In genomic region chr2:88748005-88748404, GRCh38 we compare ENCODE assay signal across 21 cellular contexts. TPM values are rescaled to one million over a fixed set of nuclear protein-coding genes. Genes with fewer than 3 reads are reported as not detected.
A peak's percentile ranks its signal among the peaks of the same experiment; 100 is the strongest.
DNase-seq lines count a peak whose midpoint lies in the region; ATAC-seq and TF ChIP-seq lines count a peak whose summit lies in the region.
"Had no signal": no experiment of that assay in that cellular context is flagged by ENCODE, and none has a peak within 500 bp of the region (broad histone marks: within the 10 kb centered on the region; RNA-seq: fewer than 3 reads in every experiment).

No MANE protein-coding gene starts in this region.

- ATAC-seq in activated T-cell treated with anti-CD3 and anti-CD28 coated beads, Interleukin-2, amount 50 U/mL, for 72 hours (replicated peaks in 1 of 2), result no peak
- ATAC-seq in activated T-cell treated with anti-CD3 and anti-CD28 coated beads, Interleukin-2, amount 50 U/mL, for 4 hours, result no peak
- peak; percentile 85 for ATAC-seq in esophagus mucosa
- ATAC-seq: A549, GM12878, HCT116, PC-3 had no signal

- CTCF ChIA-PET in OCI-LY7 (lab: Charles Lee; ENCODE audit: unreplicated experiment), result no interaction called here

- peaks cover 30 to 72% of the 10 kb centered on the region in 2 donors for H3K36me3 Mint-ChIP-seq in activated T-cell treated with anti-CD3 and anti-CD28 coated beads, Interleukin-2, amount 50 U/mL, for 72 hours (ENCODE audit: insufficient read depth in 2 of 2)
- peaks cover 83% of the 10 kb centered on the region for H3K36me3 Mint-ChIP-seq in activated T-cell treated with anti-CD3 and anti-CD28 coated beads, Interleukin-2, amount 50 U/mL, for 4 hours (ENCODE audit: insufficient read depth)
- H3K36me3 Mint-ChIP-seq in type B pancreatic cell, result peaks cover 74% of the 10 kb centered on the region

- intact Hi-C loops in OCI-LY7 (cut with micrococcal nuclease; ENCODE audit: unreplicated experiment), result no loop called here

- no peak overlapping the region for H3K9ac ChIP-seq in smooth muscle cell (ENCODE audit: low read depth)
- H3K9ac ChIP-seq: GM23248 had no signal

- H3K4me3 Mint-ChIP-seq in activated T-cell treated with anti-CD3 and anti-CD28 coated beads, Interleukin-2, amount 50 U/mL, for 72 hours, result no peak overlapping the region
- H3K4me3 Mint-ChIP-seq in activated T-cell treated with anti-CD3 and anti-CD28 coated beads, Interleukin-2, amount 50 U/mL, for 4 hours, result no peak overlapping the region
- H3K4me3 Mint-ChIP-seq in type B pancreatic cell, result no peak overlapping the region
- H3K4me3 Mint-ChIP-seq: CD14-positive monocyte had no signal

- H3K27ac Mint-ChIP-seq in activated T-cell treated with anti-CD3 and anti-CD28 coated beads, Interleukin-2, amount 50 U/mL, for 72 hours, result peak overlapping the region; percentile 63
- H3K27ac Mint-ChIP-seq in type B pancreatic cell, result peak overlapping the region; percentile 25
- H3K27ac Mint-ChIP-seq: CD14-positive monocyte had no signal

- H3F3A ChIP-seq in smooth muscle cell (ENCODE audit: low read depth), result no peaks in the 10 kb centered on the region

- H3K4me2 ChIP-seq in OCI-LY7 (ENCODE audit: low read length), result peak overlapping the region; percentile 63
- no peak overlapping the region for H3K4me2 ChIP-seq in smooth muscle cell
- H3K4me2 ChIP-seq: A549 had no signal

- peaks cover 53% of the 10 kb centered on the region for H3K4me1 Mint-ChIP-seq in activated T-cell treated with anti-CD3 and anti-CD28 coated beads, Interleukin-2, amount 50 U/mL, for 72 hours (ENCODE audit: low read depth)
- peaks cover 39% of the 10 kb centered on the region for H3K4me1 Mint-ChIP-seq in activated T-cell treated with anti-CD3 and anti-CD28 coated beads, Interleukin-2, amount 50 U/mL, for 4 hours (ENCODE audit: low read depth)
- H3K4me1 Mint-ChIP-seq in type B pancreatic cell (ENCODE audit: unreplicated experiment), result no peaks in the 10 kb centered on the region
- H3K4me1 Mint-ChIP-seq: CD14-positive monocyte had no signal

- no TSS peak for BruUV-seq in OCI-LY7 (replicated peaks; lab: Mats Ljungman, UMichigan)

- POLR2A ChIA-PET in OCI-LY7 (lab: Charles Lee), result interaction anchor here (1.2 to 12.3 kb wide), 8 partner anchors 10 to 136 kb away, joined by 3 to 517 read pairs (median 6); no protein-coding TSS in a partner anchor

- H4K20me1 ChIP-seq in OCI-LY7 (ENCODE audit: insufficient read depth, low read length), result no peaks in the 10 kb centered on the region
- no peaks in the 10 kb centered on the region for H4K20me1 ChIP-seq in smooth muscle cell (ENCODE audit: low read depth)

- peaks cover 7 to 15% of the 10 kb centered on the region in 2 donors for H3K9me3 Mint-ChIP-seq in activated T-cell treated with anti-CD3 and anti-CD28 coated beads, Interleukin-2, amount 50 U/mL, for 72 hours
- H3K9me3 Mint-ChIP-seq in activated T-cell treated with anti-CD3 and anti-CD28 coated beads, Interleukin-2, amount 50 U/mL, for 4 hours, result peaks cover 21% of the 10 kb centered on the region
- peaks cover 16% of the 10 kb centered on the region for H3K9me3 Mint-ChIP-seq in type B pancreatic cell

- peak overlapping the region; percentile 96 for H3K27ac ChIP-seq in OCI-LY7 (ENCODE audit: low read depth, low read length, poor library complexity, severe bottlenecking)
- H3K27ac ChIP-seq in smooth muscle cell (ENCODE audit: low read depth), result no peak overlapping the region
- H3K27ac ChIP-seq: A549, GM23248 had no signal

- H3K4me1 ChIP-seq in OCI-LY7 (ENCODE audit: insufficient read depth, low read length, poor library complexity, severe bottlenecking), result peaks cover 63% of the 10 kb centered on the region
- H3K4me1 ChIP-seq in smooth muscle cell (ENCODE audit: low read depth), result no peaks in the 10 kb centered on the region
- H3K4me1 ChIP-seq: A549 had no signal

- H3K79me2 ChIP-seq in OCI-LY7 (ENCODE audit: insufficient read depth, low read depth, low read length), result peaks cover 47% of the 10 kb centered on the region; the same call in 1 of the 2 replicates
- H3K79me2 ChIP-seq in smooth muscle cell (ENCODE audit: low read depth), result no peaks in the 10 kb centered on the region

- H3K9me3 ChIP-seq in OCI-LY7 (ENCODE audit: low read length) (peaks cover 44% of the 10 kb centered on the region), smooth muscle cell (replicated peaks; ENCODE audit: low read depth) (peaks cover 10% of the 10 kb centered on the region)
- H3K9me3 ChIP-seq: A549 had no signal

- no peak for DNase-seq in activated T-cell treated with anti-CD3 and anti-CD28 coated beads, Interleukin-2, amount 50 U/mL, for 72 hours
- DNase-seq in activated T-cell treated with anti-CD3 and anti-CD28 coated beads, Interleukin-2, amount 50 U/mL, for 4 hours, result no peak
- peak; percentile 61 for DNase-seq in OCI-LY7 (ENCODE audit: low spot score)
- DNase-seq in type B pancreatic cell (ENCODE audit: extremely low spot score, unreplicated experiment), result no peak
- DNase-seq in activated effector memory CD4-positive, alpha-beta T cell treated with Interleukin-2 at 50 U/mL for 16 hours, result no peak
- DNase-seq in 8988T, result no peak
- DNase-seq in smooth muscle cell (lab: John Stamatoyannopoulos, UW; ENCODE audit: unreplicated experiment), result no peak
- DNase-seq: DMS79, GM23248, NCI-H1092, NCI-H1694, NCI-H2107, NCI-H226, NCI-H526, PC-3 had no signal

- no peaks in the 10 kb centered on the region for H3K27me3 Mint-ChIP-seq in activated T-cell treated with anti-CD3 and anti-CD28 coated beads, Interleukin-2, amount 50 U/mL, for 72 hours (ENCODE audit: low read depth)
- H3K27me3 Mint-ChIP-seq in activated T-cell treated with anti-CD3 and anti-CD28 coated beads, Interleukin-2, amount 50 U/mL, for 4 hours (ENCODE audit: low read depth), result no peaks in the 10 kb centered on the region
- no peaks in the 10 kb centered on the region for H3K27me3 Mint-ChIP-seq in type B pancreatic cell
- H3K27me3 Mint-ChIP-seq: IgD-negative memory B cell had no signal

- no peaks in the 10 kb centered on the region for H3K27me3 ChIP-seq in smooth muscle cell (ENCODE audit: low read depth)

- peaks cover 89% of the 10 kb centered on the region for H3K36me3 ChIP-seq in OCI-LY7 (ENCODE audit: insufficient read depth, low read length)
- H3K36me3 ChIP-seq in smooth muscle cell (ENCODE audit: low read depth), result peaks cover 29% of the 10 kb centered on the region

- TF ChIP-seq CTCF in OCI-LY7 (conservative IDR thresholded peaks at IDR 0.05; ENCODE audit: low read length), result 0 out of 2 replicates have a peak, but pooled peaks have one; percentile 16
- no peak for TF ChIP-seq CTCF in type B pancreatic cell (conservative IDR thresholded peaks at IDR 0.05)
- TF ChIP-seq CTCF in smooth muscle cell (IDR thresholded peaks at IDR 0.05; ENCODE audit: borderline replicate concordance, insufficient read depth, poor library complexity, severe bottlenecking), result no peak

- H2AFZ ChIP-seq in OCI-LY7 (ENCODE audit: low read length), result peak overlapping the region; percentile 20; the same call in 1 of the 2 replicates
- no peak overlapping the region for H2AFZ ChIP-seq in smooth muscle cell (ENCODE audit: low read depth)
- H2AFZ ChIP-seq: GM23248 had no signal

- H3K4me3 ChIP-seq in OCI-LY7 (ENCODE audit: low read depth, low read length, poor library complexity, severe bottlenecking), result peak overlapping the region; percentile 11
- H3K4me3 ChIP-seq in smooth muscle cell, result no peak overlapping the region
- H3K4me3 ChIP-seq: A549, GM12878, GM23248 had no signal

- WGBS in smooth muscle cell (ENCODE audit: low lambda C conversion rate), result 95% methylated on average over 2 of the region's 2 CpGs

- no peaks in the 10 kb centered on the region for H3K9me2 ChIP-seq in OCI-LY7 (ENCODE audit: insufficient read depth, low read length)

RNA-seq across cellular contexts. Expression of gene RPIA, which starts 56.5 kb away (rescaled TPM):
- total RNA-seq in activated T-cell treated with anti-CD3 and anti-CD28 coated beads, Interleukin-2, amount 50 U/mL, for 72 hours, result 10 to 100 TPM; 32.3 to 43.8 TPM
- total RNA-seq in activated T-cell treated with anti-CD3 and anti-CD28 coated beads, Interleukin-2, amount 50 U/mL, for 4 hours, result 100 to 1,000 TPM in 1 of 3 donors, 10 to 100 TPM in 2; 89.1 to 109 (median 94.4) TPM
- 31.6 and 36.9 TPM in 2 replicates for total RNA-seq in OCI-LY7 (2014; rRNA removed; shearing (Covaris generic))
- total RNA-seq in OCI-LY7 (2022) (58.5 and 68.1 TPM in 2 replicates), esophagus mucosa (9.5 TPM), type B pancreatic cell (ENCODE audit: low replicate concordance) (27.3 and 27.6 TPM in 2 replicates), smooth muscle cell (4.8 and 9.9 TPM in 2 replicates)
- polyA plus RNA-seq in smooth muscle cell, result 8.9 and 11.3 TPM in 2 replicates
